In the genomic region with DNA sequence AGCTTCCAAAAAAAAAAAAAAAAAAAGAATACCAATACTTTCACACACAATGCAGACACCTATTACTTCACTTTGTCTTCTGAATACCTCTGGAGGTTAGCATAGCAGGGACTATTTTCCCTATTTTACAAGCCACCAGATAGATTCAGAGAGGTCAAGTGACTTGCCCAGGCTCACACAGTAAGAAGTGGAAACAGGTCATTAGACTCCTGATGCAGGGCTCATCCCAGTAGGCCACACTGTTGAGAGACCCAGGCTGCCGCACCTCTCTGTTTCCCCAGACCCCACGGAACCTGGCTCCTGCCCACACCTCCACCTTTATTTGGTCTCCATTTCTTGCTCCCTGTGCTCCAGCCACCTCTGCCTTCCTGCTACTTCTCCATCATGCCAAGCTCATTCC, we compare ENCODE assay signal across 35 cellular contexts. TPM values are rescaled to one million over a fixed set of nuclear protein-coding genes. Genes with fewer than 3 reads are reported as not detected.
"Had no signal": no experiment of that assay in that cellular context is flagged by ENCODE, and none has a peak within 500 bp of the region (broad histone marks: within the 10 kb centered on the region; RNA-seq: fewer than 3 reads in every experiment).

No MANE protein-coding gene starts in this region.

- H3K27ac Mint-ChIP-seq: activated B cell treated with CpG ODN at 0.5 μM for 24 hours; activated CD8-positive, alpha-beta T cell treated with anti-CD3 and anti-CD28 coated beads for 36 hours; activated naive CD8-positive, alpha-beta T cell; activated T-helper 17 cell treated with anti-CD3 and anti-CD28 coated beads, Interleukin-2, amount 50 U/mL, for 72 hours; T-cell; T-helper 1 cell treated with Interleukin-12 subunit alpha and Interleukin-12 subunit beta and Interleukin-4 antibody, amounts not matched to agents 30 μg/mL and 1 μg/mL, for 36 hours; T-helper 2 cell treated with Interferon-gamma antibody and Interleukin-4, amounts not matched to agents 5 μg/mL and 100 μg/mL, for 36 hours had no signal

- H3K4me3 Mint-ChIP-seq: activated B cell treated with CpG ODN at 0.5 μM for 24 hours; activated CD8-positive, alpha-beta T cell treated with anti-CD3 and anti-CD28 coated beads for 36 hours; activated naive CD8-positive, alpha-beta T cell; activated T-cell treated with anti-CD3 and anti-CD28 coated beads, Interleukin-2, amount 50 U/mL, for 4 hours; activated T-helper 17 cell treated with anti-CD3 and anti-CD28 coated beads, Interleukin-2, amount 50 U/mL, for 72 hours; T-cell; T-helper 1 cell treated with Interleukin-12 subunit alpha and Interleukin-12 subunit beta and Interleukin-4 antibody, amounts not matched to agents 30 μg/mL and 1 μg/mL, for 36 hours; T-helper 2 cell treated with Interferon-gamma antibody and Interleukin-4, amounts not matched to agents 5 μg/mL and 100 μg/mL, for 36 hours had no signal

- H3K9me3 Mint-ChIP-seq: activated B cell treated with CpG ODN at 0.5 μM for 24 hours; activated T-cell treated with anti-CD3 and anti-CD28 coated beads, Interleukin-2, amount 50 U/mL, for 4 hours; activated T-helper 17 cell treated with anti-CD3 and anti-CD28 coated beads, Interleukin-2, amount 50 U/mL, for 72 hours; T-helper 1 cell treated with Interleukin-12 subunit alpha and Interleukin-12 subunit beta and Interleukin-4 antibody, amounts not matched to agents 30 μg/mL and 1 μg/mL, for 36 hours; T-helper 2 cell treated with Interferon-gamma antibody and Interleukin-4, amounts not matched to agents 5 μg/mL and 100 μg/mL, for 36 hours had no signal

- H3K36me3 Mint-ChIP-seq: activated naive CD8-positive, alpha-beta T cell; T-cell had no signal

- H3K27me3 ChIP-seq: body of pancreas, colonic mucosa, esophagus squamous epithelium had no signal

- H3K9me3 ChIP-seq: body of pancreas, colonic mucosa, esophagus squamous epithelium had no signal

- H3K27ac ChIP-seq: body of pancreas, colonic mucosa, epithelial cell of prostate, esophagus squamous epithelium, WERI-Rb-1 had no signal

- ATAC-seq: activated CD4-positive, CD25-positive, alpha-beta regulatory T cell treated with anti-CD3 and anti-CD28 coated beads, Interleukin-2, amount 50 U/mL, for 24 hours; activated CD8-positive, alpha-beta T cell treated with anti-CD3 and anti-CD28 coated beads for 36 hours; activated T-cell treated with anti-CD3 and anti-CD28 coated beads, Interleukin-2, amount 50 U/mL, for 4 hours; activated T-helper 17 cell treated with anti-CD3 and anti-CD28 coated beads, Interleukin-2, amount 50 U/mL, for 72 hours; body of pancreas; T-cell had no signal

- FAIRE-seq: endometrium, endothelial cell of umbilical vein had no signal

- H3K36me3 ChIP-seq: colonic mucosa, esophagus squamous epithelium, WERI-Rb-1 had no signal

- H3K4me3 ChIP-seq: body of pancreas, colonic mucosa, esophagus squamous epithelium had no signal

- DNase-seq: activated B cell treated with CpG ODN at 0.5 μM for 24 hours; activated CD4-positive, alpha-beta T cell treated with anti-CD3 and anti-CD28 coated beads for 48 hours; activated CD4-positive, alpha-beta T cell treated with anti-CD3 and anti-CD28 coated beads, Interleukin-2, amount 50 U/mL, for 1 hour; activated CD4-positive, alpha-beta T cell treated with anti-CD3 and anti-CD28 coated beads, Interleukin-2, amount 50 U/mL, for 48 hours; activated CD8-positive, alpha-beta memory T cell treated with anti-CD3 and anti-CD28 coated beads for 24 hours; activated CD8-positive, alpha-beta T cell treated with anti-CD3 and anti-CD28 coated beads for 36 hours; activated effector memory CD4-positive, alpha-beta T cell treated with Interleukin-2 at 50 U/mL for 16 hours; activated gamma-delta T cell treated with Interleukin-2 at 50 U/mL for 16 hours; activated naive CD4-positive, alpha-beta T cell treated with anti-CD3 and anti-CD28 coated beads, Interleukin-2, amount 50 U/mL, for 16 hours; activated naive CD4-positive, alpha-beta T cell treated with Interleukin-2 at 50 U/mL for 16 hours; activated T-cell treated with anti-CD3 and anti-CD28 coated beads, Interleukin-2, amount 50 U/mL, for 4 hours; amygdala; aorta; body of pancreas; central memory CD4-positive, alpha-beta T cell; cerebellar nuclear complex; colonic mucosa; effector CD8-positive, alpha-beta T cell; esophagus squamous epithelium; foreskin melanocyte; SW 1271; T-cell; T1000; WERI-Rb-1 had no signal

- H3K4me1 ChIP-seq: colonic mucosa, esophagus squamous epithelium had no signal

- H3K27me3 Mint-ChIP-seq: activated B cell treated with CpG ODN at 0.5 μM for 24 hours; activated CD8-positive, alpha-beta T cell treated with anti-CD3 and anti-CD28 coated beads for 36 hours; activated naive CD8-positive, alpha-beta T cell had no signal

RNA-seq across cellular contexts. Expression of a gene that starts 19.4 kb away (rescaled TPM):
- total RNA-seq: activated B cell treated with CpG ODN at 0.5 μM for 24 hours; activated CD8-positive, alpha-beta T cell treated with anti-CD3 and anti-CD28 coated beads for 36 hours; activated T-cell treated with anti-CD3 and anti-CD28 coated beads, Interleukin-2, amount 50 U/mL, for 4 hours; activated T-helper 17 cell treated with anti-CD3 and anti-CD28 coated beads, Interleukin-2, amount 50 U/mL, for 72 hours; aorta; body of pancreas; dermis microvascular lymphatic vessel endothelial cell; endothelial cell of umbilical vein; fibroblast of lung; fibroblast of villous mesenchyme; T-cell had no signal
- polyA plus RNA-seq: endothelial cell of umbilical vein, fibroblast of lung had no signal

RNA-seq across cellular contexts. Expression of a gene that starts 40.8 kb away (rescaled TPM):
- total RNA-seq: activated B cell treated with CpG ODN at 0.5 μM for 24 hours; activated CD8-positive, alpha-beta T cell treated with anti-CD3 and anti-CD28 coated beads for 36 hours; activated T-helper 17 cell treated with anti-CD3 and anti-CD28 coated beads, Interleukin-2, amount 50 U/mL, for 72 hours; aorta; body of pancreas; dermis microvascular lymphatic vessel endothelial cell; endothelial cell of umbilical vein; esophagus squamous epithelium; fibroblast of lung; fibroblast of villous mesenchyme had no signal
- polyA plus RNA-seq: endothelial cell of umbilical vein, fibroblast of lung had no signal
